ENCODE assay signal across 9 cellular contexts in genomic region chr1:17502326-17502778, GRCh38. TPM values are rescaled to one million over a fixed set of nuclear protein-coding genes. Genes with fewer than 3 reads are reported as not detected.
A peak's percentile ranks its signal among the peaks of the same experiment; 100 is the strongest.
DNase-seq lines count a peak whose midpoint lies in the region; ATAC-seq and TF ChIP-seq lines count a peak whose summit lies in the region.
"Had no signal": no experiment of that assay in that cellular context is flagged by ENCODE, and none has a peak within 500 bp of the region (broad histone marks: within the 10 kb centered on the region; RNA-seq: fewer than 3 reads in every experiment).

No MANE protein-coding gene starts in this region.

- no peaks in the 10 kb centered on the region for H3K9me3 ChIP-seq in Karpas-422 (ENCODE audit: low read length)
- H3K9me3 ChIP-seq in heart right ventricle = no peaks in the 10 kb centered on the region

- H3K27ac ChIP-seq in Karpas-422 (ENCODE audit: low read length) (no peak overlapping the region), heart right ventricle (peak overlapping the region in 2 of 10 donors; percentile 15 to 29)

- WGBS in heart right ventricle, 2 donors = 1 to 3% methylated on average over 12 of the region's 12 CpGs

- H3K27me3 Mint-ChIP-seq in activated naive CD8-positive, alpha-beta T cell treated with anti-CD3 and anti-CD28 coated beads, Interleukin-2, amount 50 U/mL, for 24 hours = peaks cover 18% of the 10 kb centered on the region

- H3K4me1 Mint-ChIP-seq in activated naive CD8-positive, alpha-beta T cell treated with anti-CD3 and anti-CD28 coated beads, Interleukin-2, amount 50 U/mL, for 24 hours = no peaks in the 10 kb centered on the region

- H3K27me3 ChIP-seq in Karpas-422 (ENCODE audit: low read length) (no peaks in the 10 kb centered on the region), heart right ventricle (peaks cover 0 to 4% (median 0%) of the 10 kb centered on the region in 7 donors)

- no peaks in the 10 kb centered on the region for H3K9me2 ChIP-seq in Karpas-422 (replicated peaks; ENCODE audit: insufficient read depth, low read length)

- no peaks in the 10 kb centered on the region for H3K36me3 Mint-ChIP-seq in activated naive CD8-positive, alpha-beta T cell treated with anti-CD3 and anti-CD28 coated beads, Interleukin-2, amount 50 U/mL, for 24 hours (ENCODE audit: low read depth)

- H3K4me3 ChIP-seq in Karpas-422 (ENCODE audit: low read length) (no peak overlapping the region), heart right ventricle (no peak overlapping the region)

- H3K27ac Mint-ChIP-seq in activated naive CD8-positive, alpha-beta T cell treated with anti-CD3 and anti-CD28 coated beads, Interleukin-2, amount 50 U/mL, for 24 hours = no peak overlapping the region

- H3K4me2 ChIP-seq in Karpas-422 (ENCODE audit: low read depth, low read length, poor library complexity, severe bottlenecking) = no peak overlapping the region

- ATAC-seq in activated naive CD8-positive, alpha-beta T cell treated with anti-CD3 and anti-CD28 coated beads, Interleukin-2, amount 50 U/mL, for 24 hours = peak; percentile 81
- ATAC-seq in heart right ventricle (peak; percentile 93 to 98 (median 96)), HG03025 (IDR thresholded peaks at IDR 0.05; ENCODE audit: low FRiP score, unreplicated experiment) (no peak), HG03159 (IDR thresholded peaks at IDR 0.05; ENCODE audit: unreplicated experiment) (no peak)

- no peak overlapping the region for H2AFZ ChIP-seq in Karpas-422 (ENCODE audit: low read length)

- DNase-seq in Daoy (ENCODE audit: low read depth) = peak; percentile 88
- DNase-seq in Karpas-422 = peak; percentile 90
- DNase-seq in RKO (ENCODE audit: low spot score) = peak; percentile 50
- DNase-seq in activated naive CD8-positive, alpha-beta T cell treated with anti-CD3 and anti-CD28 coated beads, Interleukin-2, amount 50 U/mL, for 24 hours = peak; percentile 70
- peak; percentile 84 to 89 for DNase-seq in heart right ventricle
- DNase-seq in posterior cingulate gyrus = peak; percentile 66 to 97 (median 86)

- no peaks in the 10 kb centered on the region; the same call in 1 of the 2 replicates for H4K20me1 ChIP-seq in Karpas-422 (ENCODE audit: insufficient read depth, low read depth, low read length)

- intact Hi-C loops in heart right ventricle (cut with DNase I) = loop anchor here in 8 of 10 donors (1.0 to 2.0 kb wide), 4 partner anchors 103 to 105 kb away; no protein-coding TSS in a partner anchor
- intact Hi-C loops in posterior cingulate gyrus (cut with DNase I) = loop anchor here (1.0 kb wide), 1 partner anchor 105 kb away; no protein-coding TSS in a partner anchor

- no peak overlapping the region for H3K9ac ChIP-seq in Karpas-422 (ENCODE audit: low read length)

- H3K79me2 ChIP-seq in Karpas-422 (ENCODE audit: low read length) = no peaks in the 10 kb centered on the region

- TF ChIP-seq CTCF in heart right ventricle (IDR thresholded peaks at IDR 0.05) = peak; percentile 59 to 94 (median 89)

- no peaks in the 10 kb centered on the region for H3K36me3 ChIP-seq in Karpas-422 (ENCODE audit: insufficient read depth, low read length)
- H3K36me3 ChIP-seq in heart right ventricle = no peaks in the 10 kb centered on the region

- no peaks in the 10 kb centered on the region for H3K9me3 Mint-ChIP-seq in activated naive CD8-positive, alpha-beta T cell treated with anti-CD3 and anti-CD28 coated beads, Interleukin-2, amount 50 U/mL, for 24 hours

- no peaks in the 10 kb centered on the region for H3K4me1 ChIP-seq in Karpas-422 (ENCODE audit: low read length)
- H3K4me1 ChIP-seq in heart right ventricle = peaks cover 0 to 12% (median 7%) of the 10 kb centered on the region in 9 donors

- no peak overlapping the region for H3K4me3 Mint-ChIP-seq in activated naive CD8-positive, alpha-beta T cell treated with anti-CD3 and anti-CD28 coated beads, Interleukin-2, amount 50 U/mL, for 24 hours

RNA-seq across cellular contexts. Expression of gene ARHGEF10L, which starts 37.1 kb away (rescaled TPM):
- 7.5 and 9.8 TPM in 2 replicates for total RNA-seq in Daoy (2014; rRNA removed; shearing (Covaris generic))
- not detected in 2 replicates for total RNA-seq in Karpas-422 (2014; rRNA removed; shearing (Covaris generic); ENCODE audit: low replicate concordance)
- 10 to 100 TPM; 45.4 to 65.0 (median 49.4) TPM for total RNA-seq in heart right ventricle
- polyA plus RNA-seq in heart right ventricle = 10 to 100 TPM; 52.8 to 68.4 TPM
- total RNA-seq: activated CD8-positive, alpha-beta memory T cell treated with anti-CD3 and anti-CD28 coated beads for 36 hours had no signal

Comparison
In these comparisons a context has a peak if more than half of its experiments do, and no peak if none do; other contexts are left out.
1. ATAC-seq: peak in activated naive CD8-positive, alpha-beta T cell treated with anti-CD3 and anti-CD28 coated beads, Interleukin-2, amount 50 U/mL, for 24 hours (single experiment) and heart right ventricle (8 of 8); none in HG03025 (single experiment) and HG03159 (single experiment).
2. Peak in every context shown above with its lines, with median percentiles within 50 percentile points of each other: DNase-seq.